ENCODE assay signal across 16 cellular contexts in genomic region chr4:1991596-1992434, GRCh38. TPM values are rescaled to one million over a fixed set of nuclear protein-coding genes. Genes with fewer than 3 reads are reported as not detected.
A peak's percentile ranks its signal among the peaks of the same experiment; 100 is the strongest.
DNase-seq lines count a peak whose midpoint lies in the region; ATAC-seq, FAIRE-seq and TF ChIP-seq lines count a peak whose summit lies in the region.
"Had no signal": no experiment of that assay in that cellular context is flagged by ENCODE, and none has a peak within 500 bp of the region (broad histone marks: within the 10 kb centered on the region; RNA-seq: fewer than 3 reads in every experiment).

No MANE protein-coding gene starts in this region.

- no peak overlapping the region for H4K91ac ChIP-seq in H1 (replicated peaks; ENCODE audit: insufficient read length, low read length)

- intact Hi-C loops in HCT116 (cut with micrococcal nuclease), result no loop called here

- H4K8ac ChIP-seq in H1 (ENCODE audit: extremely low read depth, insufficient read depth, low read length), result no peak overlapping the region; the same call in 1 of the 2 replicates

- 95% methylated on average over 17 of the region's 37 CpGs; no CpG with 5 or more reads in 1 of the 2 experiments for WGBS in H1 (ENCODE audit: extremely low coverage in 1 of 2, insufficient coverage in 1 of 2, insufficient read length in 1 of 2, insufficient replicate concordance in 2 of 2, low coverage in 1 of 2, low lambda C conversion rate in 2 of 2, missing lambda C conversion rate in 1 of 2), 2 experiments

- H2AK5ac ChIP-seq in H1 (ENCODE audit: low read depth, low read length), result no peak overlapping the region

- TF ChIP-seq EP300 in H1 (IDR thresholded peaks at IDR 0.05; ENCODE audit: borderline replicate concordance in 1 of 2, low read depth in 2 of 2, low read length in 2 of 2), result no peak

- no peak overlapping the region for H3K9ac ChIP-seq in HCT116 (ENCODE audit: low read length)
- H3K9ac ChIP-seq in H1 (replicated peaks in 1 of 4; ENCODE audit: extremely low read depth in 1 of 4, low read depth in 3 of 4, low read length in 3 of 4), result no peak overlapping the region; a peak in 2 of 7 replicates

- in situ Hi-C loops in GM13977 (cut with MboI; ENCODE audit: low pct_unique_long_range_greater_than_20kb, low sequenced_read_pairs, unreplicated experiment), result no loop called here

- H3K9me2 ChIP-seq in HCT116 (ENCODE audit: insufficient read depth), result no peaks in the 10 kb centered on the region

- peak; percentile 35; the same call in 1 of the 2 replicates for ATAC-seq in HCT116
- ATAC-seq: activated CD4-positive, alpha-beta T cell treated with anti-CD3 and anti-CD28 coated beads for 36 hours; effector memory CD8-positive, alpha-beta T cell had no signal

- no peak overlapping the region for H2BK15ac ChIP-seq in H1 (ENCODE audit: low read length)

- no peak overlapping the region for H2BK120ac ChIP-seq in H1 (replicated peaks; ENCODE audit: low read depth, low read length)

- TF ChIP-seq POLR2A in HCT116 (IDR thresholded peaks at IDR 0.05; ENCODE audit: borderline replicate concordance, extremely low read depth, insufficient read depth, insufficient read length) (no peak), H1 (IDR thresholded peaks at IDR 0.05; ENCODE audit: control extremely low read depth in 1 of 2, low read depth in 2 of 2, low read length in 2 of 2) (no peak)

- no peak for FAIRE-seq in H1 (lab: Jason Lieb, UNC)

- H4K20me1 ChIP-seq in HCT116 (ENCODE audit: insufficient read depth) (no peaks in the 10 kb centered on the region; the same call in 1 of the 2 replicates), H1 (replicated peaks in 1 of 2; ENCODE audit: control insufficient read depth in 1 of 2, insufficient read depth in 2 of 2, low read length in 2 of 2) (peaks cover 14 to 27% of the 10 kb centered on the region in 2 experiments), osteoblast (ENCODE audit: insufficient read depth, low read length) (peaks cover 25% of the 10 kb centered on the region)

- H3K36me3 ChIP-seq in HCT116 (ENCODE audit: control insufficient read depth in 1 of 2, insufficient read depth in 2 of 2, low read length in 2 of 2) (peaks cover 5 to 20% of the 10 kb centered on the region in 2 experiments; a peak in 3 of 4 replicates), H1 (ENCODE audit: control insufficient read depth in 2 of 4, insufficient read depth in 4 of 4, low read length in 3 of 4) (peaks cover 7 to 25% (median 16%) of the 10 kb centered on the region in 4 experiments; a peak in 7 of 8 replicates), osteoblast (ENCODE audit: insufficient read depth, low read length) (peaks cover 6% of the 10 kb centered on the region)

- CTCF ChIA-PET in HCT116 (lab: Charles Lee), result no interaction called here
- CTCF ChIA-PET in H1 (lab: Charles Lee; ENCODE audit: partially characterized antibody), result interaction anchor here (0.7 to 1.8 kb wide), 6 partner anchors 16 to 196 kb away, joined by 3 to 6 read pairs (median 4); no protein-coding TSS in a partner anchor

- H3K4ac ChIP-seq in H1 (replicated peaks; ENCODE audit: insufficient read length, low read depth, low read length), result no peak overlapping the region

- peak; percentile 26 for DNase-seq in COLO668 (lab: John Stamatoyannopoulos, UW; ENCODE audit: unreplicated experiment)
- no peak for DNase-seq in HCT116 (ENCODE audit: low read depth, low spot score)
- no peak for DNase-seq in H1 (ENCODE audit: low read depth in 1 of 2, low spot score in 2 of 2)
- DNase-seq in osteoblast (ENCODE audit: insufficient read length, low spot score, missing footprints), result peak; percentile 56
- no peak for DNase-seq in GM19238 (ENCODE audit: insufficient read length, low spot score)
- no peak for DNase-seq in GM13977 (ENCODE audit: low spot score)
- no peak for DNase-seq in NCI-H146 treated with DMSO at 0.1 percent for 48 hours (lab: John Stamatoyannopoulos, UW; ENCODE audit: unreplicated experiment)
- no peak for DNase-seq in islet precursor cell
- DNase-seq: activated CD4-positive, alpha-beta T cell treated with anti-CD3 and anti-CD28 coated beads for 36 hours; Caco-2; effector memory CD8-positive, alpha-beta T cell; HCEC 1CT; left cardiac atrium; naive B cell; NCI-H1694 treated with DMSO at 0.1 percent for 48 hours had no signal

- H3K9me3 ChIP-seq in HCT116 (ENCODE audit: control insufficient read depth in 1 of 2, insufficient read depth in 1 of 2, low read depth in 1 of 2, low read length in 2 of 2), result no peaks in the 10 kb centered on the region
- no peaks in the 10 kb centered on the region for H3K9me3 ChIP-seq in H1 (ENCODE audit: insufficient read depth in 2 of 2, low read depth in 1 of 2, low read length in 1 of 2)
- H3K9me3 ChIP-seq in osteoblast (ENCODE audit: low read depth, low read length), result no peaks in the 10 kb centered on the region
- H3K9me3 ChIP-seq: Caco-2 had no signal

- peaks cover 19% of the 10 kb centered on the region for H3K79me1 ChIP-seq in H1 (ENCODE audit: low read depth, low read length)

- TF ChIP-seq CTCF in HCT116 (IDR thresholded peaks at IDR 0.05 in 2 of 3, conservative IDR thresholded peaks at IDR 0.05 in 1 of 3; ENCODE audit: borderline replicate concordance in 1 of 3, insufficient read depth in 1 of 3, low read depth in 2 of 3, low read length in 2 of 3) (no peak), H1 (IDR thresholded peaks at IDR 0.05; ENCODE audit: control extremely low read depth in 1 of 3, insufficient read depth in 1 of 3, low read depth in 1 of 3, low read length in 3 of 3) (no peak), osteoblast (IDR thresholded peaks at IDR 0.05; ENCODE audit: extremely low read depth, low read depth, low read length) (no peak), GM13977 (IDR thresholded peaks at IDR 0.05; ENCODE audit: extremely low read depth, insufficient read depth, missing control alignments) (no peak)

- H3K14ac ChIP-seq in H1 (ENCODE audit: insufficient read length), result no peak overlapping the region

- TF ChIP-seq RAD21 in HCT116 (IDR thresholded peaks at IDR 0.05; ENCODE audit: low read depth) (no peak), H1 (IDR thresholded peaks at IDR 0.05 in 1 of 2, conservative IDR thresholded peaks at IDR 0.05 in 1 of 2; ENCODE audit: low read depth in 2 of 2, low read length in 2 of 2) (no peak)

- no peak overlapping the region; the same call in 1 of the 2 replicates for H3K18ac ChIP-seq in H1 (ENCODE audit: extremely low read depth, low read length)

- H2BK12ac ChIP-seq in H1 (ENCODE audit: low read depth, low read length), result no peak overlapping the region

- no peak overlapping the region for H3K4me3 ChIP-seq in HCT116 (replicated peaks in 1 of 2; ENCODE audit: low read depth in 1 of 2, low read length in 2 of 2)
- no peak overlapping the region for H3K4me3 ChIP-seq in H1 (ENCODE audit: extremely low read depth in 1 of 4, insufficient read depth in 2 of 4, low read depth in 3 of 4, low read length in 4 of 4)
- no peak overlapping the region for H3K4me3 ChIP-seq in osteoblast (ENCODE audit: insufficient read depth, low read length)
- H3K4me3 ChIP-seq: hepatocyte had no signal

- H3K79me2 ChIP-seq in HCT116 (ENCODE audit: insufficient read depth, low read length) (peaks cover 71% of the 10 kb centered on the region), H1 (ENCODE audit: control insufficient read depth in 1 of 2, insufficient read depth in 2 of 2, low read length in 2 of 2) (peaks cover 0 to 57% of the 10 kb centered on the region in 2 experiments), osteoblast (ENCODE audit: insufficient read depth, low read length) (peaks cover 42% of the 10 kb centered on the region)

- no peak overlapping the region for H2BK5ac ChIP-seq in H1 (ENCODE audit: low read depth, low read length)

- H3K23me2 ChIP-seq in H1 (ENCODE audit: low read depth, low read length), result no peaks in the 10 kb centered on the region

- RAD21 ChIA-PET in HCT116 (lab: Charles Lee; ENCODE audit: low non-redundant PET in 1 of 2, low total read pairs in 2 of 2, uncharacterized antibody in 2 of 2, unreplicated experiment in 2 of 2), result no interaction called here

- no peak overlapping the region for H3K56ac ChIP-seq in H1 (replicated peaks; ENCODE audit: insufficient read length, low read depth, low read length)

- H3K27me3 ChIP-seq in HCT116 (ENCODE audit: insufficient read depth, low read length), result no peaks in the 10 kb centered on the region
- H3K27me3 ChIP-seq in H1 (replicated peaks in 1 of 4; ENCODE audit: control insufficient read depth in 3 of 4, extremely low read depth in 1 of 4, insufficient read depth in 3 of 4, low read length in 3 of 4), result no peaks in the 10 kb centered on the region
- H3K27me3 ChIP-seq in osteoblast (ENCODE audit: insufficient read depth, low read length), result no peaks in the 10 kb centered on the region
- H3K27me3 ChIP-seq: hepatocyte had no signal

- H3K23ac ChIP-seq in H1 (ENCODE audit: insufficient read length), result no peak overlapping the region

- BruUV-seq in HCT116 (replicated peaks; lab: Mats Ljungman, UMichigan), result no TSS peak

- no peak overlapping the region for H3K27ac ChIP-seq in HCT116 (ENCODE audit: low read depth, low read length)
- H3K27ac ChIP-seq in H1 (ENCODE audit: low read depth, low read length), result no peak overlapping the region
- no peak overlapping the region for H3K27ac ChIP-seq in osteoblast (ENCODE audit: low read depth, low read length)
- H3K27ac ChIP-seq: hepatocyte had no signal

- H4K5ac ChIP-seq in H1 (ENCODE audit: insufficient read length, low read depth, low read length), result peak overlapping the region; percentile 29

- H2BK20ac ChIP-seq in H1 (ENCODE audit: low read length), result no peak overlapping the region

- H2AFZ ChIP-seq in HCT116 (ENCODE audit: low read depth, low read length, poor library complexity, severe bottlenecking), result no peak overlapping the region
- no peak overlapping the region for H2AFZ ChIP-seq in H1 (ENCODE audit: low read length)
- no peak overlapping the region for H2AFZ ChIP-seq in osteoblast (ENCODE audit: low read length)
- H2AFZ ChIP-seq: hepatocyte had no signal

- no peak overlapping the region for H3K4me2 ChIP-seq in HCT116 (ENCODE audit: low read length)
- no peak overlapping the region for H3K4me2 ChIP-seq in H1 (ENCODE audit: insufficient read depth in 1 of 2, low read depth in 2 of 2, low read length in 2 of 2)
- no peak overlapping the region for H3K4me2 ChIP-seq in osteoblast (ENCODE audit: insufficient read depth, low read length)
- H3K4me2 ChIP-seq: hepatocyte had no signal

- H3K4me1 ChIP-seq in HCT116 (ENCODE audit: control insufficient read depth in 1 of 2, insufficient read depth in 2 of 2, low read length in 2 of 2) (no peaks in the 10 kb centered on the region), H1 (replicated peaks in 1 of 4; ENCODE audit: control insufficient read depth in 3 of 4, insufficient read depth in 4 of 4, low read length in 3 of 4) (peaks cover 0 to 5% (median 3%) of the 10 kb centered on the region in 4 experiments; a peak in 2 of 7 replicates), osteoblast (ENCODE audit: insufficient read depth, low read length) (no peaks in the 10 kb centered on the region)
- H3K4me1 ChIP-seq: Caco-2 had no signal

- POLR2A ChIA-PET in HCT116 (lab: Charles Lee), result no interaction called here
- POLR2A ChIA-PET in H1 (lab: Charles Lee; ENCODE audit: partially characterized antibody), result no interaction called here

RNA-seq across cellular contexts. Expression of gene NELFA, which starts 17.0 kb away (rescaled TPM):
- 56.1 TPM for total RNA-seq in HCT116 (2021; ENCODE audit: unreplicated experiment)
- 50.8 and 57.2 TPM in 2 replicates for polyA plus RNA-seq in HCT116 (2012)
- total RNA-seq in H1 (2021; fragmentation: NEBNext Ultra II Directional; extraction: Animal tissue kit (Norgen Biotek cat#: 25700)), result 57.5 and 61.4 TPM in 2 replicates
- polyA plus RNA-seq in H1 (2011; rRNA removed), result 41.8 and 61.5 TPM in 2 replicates
- 32.4 TPM for polyA plus RNA-seq in H1 (2011; cell fraction: cytosol; rRNA removed)
- polyA plus RNA-seq in H1 (2011; cell fraction: nucleus; rRNA removed), result 61.6 TPM
- polyA plus RNA-seq in H1 (2012, experiment 1 of 2), result 37.7 to 59.0 TPM (median 56.1 TPM) in 4 replicates
- 51.4 TPM for polyA plus RNA-seq in H1 (2012, experiment 2 of 2)
- 41.7 TPM for polyA plus RNA-seq in H1 (2013, experiment 1 of 2)
- polyA plus RNA-seq in H1 (2013, experiment 2 of 2), result 37.8 TPM
- polyA minus RNA-seq in H1 (2011; rRNA and poly(A)+ RNA removed), result 11.5 and 14.7 TPM in 2 replicates
- 34.5 TPM for polyA minus RNA-seq in H1 (2011; cell fraction: cytosol; rRNA and poly(A)+ RNA removed)
- 50.5 TPM for polyA minus RNA-seq in H1 (2011; cell fraction: nucleus; rRNA and poly(A)+ RNA removed)
- total RNA-seq in osteoblast, result 19.2 and 19.9 TPM in 2 replicates

Comparison
In these comparisons a context has a peak if more than half of its experiments do, and no peak if none do; other contexts are left out.
1. DNase-seq: peak in COLO668 (single experiment) and osteoblast (single experiment); none in HCT116 (single experiment), H1 (0 of 2), GM19238 (single experiment), GM13977 (single experiment), NCI-H146 treated with DMSO at 0.1 percent for 48 hours (single experiment) and islet precursor cell (single experiment).